9 cellular contexts compared by ENCODE assay signal in the genomic region with DNA sequence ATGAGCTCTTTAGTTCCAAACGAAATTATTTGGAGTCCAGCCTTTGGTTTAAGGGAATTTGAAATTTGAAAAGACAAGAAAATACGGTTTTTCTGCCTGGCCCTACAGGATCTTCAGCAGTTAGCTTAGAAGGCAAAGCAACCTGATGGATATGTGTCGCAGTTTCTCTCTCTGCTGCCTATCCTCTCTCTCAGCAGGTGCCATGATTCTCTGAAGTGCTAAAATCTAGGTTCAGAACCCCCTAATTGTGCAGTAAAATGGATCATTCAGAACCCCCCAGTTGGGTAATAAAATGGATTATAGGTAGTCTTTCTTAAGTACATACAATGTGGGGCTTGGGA. TPM values are rescaled to one million over a fixed set of nuclear protein-coding genes. Genes with fewer than 3 reads are reported as not detected.
DNase-seq lines count a peak whose midpoint lies in the region; ATAC-seq and TF ChIP-seq lines count a peak whose summit lies in the region.
"Had no signal": no experiment of that assay in that cellular context is flagged by ENCODE, and none has a peak within 500 bp of the region (broad histone marks: within the 10 kb centered on the region; RNA-seq: fewer than 3 reads in every experiment).

No MANE protein-coding gene starts in this region.

- ATAC-seq in GM21423 (IDR thresholded peaks at IDR 0.05; ENCODE audit: unreplicated experiment) (peak; percentile 11), sciatic nerve (no peak)

- TF ChIP-seq CTCF in AG09309 (IDR thresholded peaks at IDR 0.05; ENCODE audit: control insufficient read depth, insufficient read depth, low read depth, low read length, missing control alignments) (no peak), LNCaP clone FGC (IDR thresholded peaks at IDR 0.05; ENCODE audit: control insufficient read depth, extremely low read depth, insufficient read depth) (no peak), prostate gland (IDR thresholded peaks at IDR 0.05) (no peak)

- no peaks in the 10 kb centered on the region for H3K9me3 ChIP-seq in esophagus (ENCODE audit: control insufficient read depth in 2 of 2, insufficient read depth in 1 of 2, low read depth in 1 of 2, low read length in 1 of 2)
- no peaks in the 10 kb centered on the region for H3K9me3 ChIP-seq in prostate gland

- H3K27ac ChIP-seq in esophagus (ENCODE audit: low read depth in 2 of 2, low read length in 1 of 2) (no peak overlapping the region), prostate gland (peak overlapping the region; percentile 22 to 28)

- H3K36me3 ChIP-seq in esophagus (ENCODE audit: control insufficient read depth in 2 of 2, insufficient read depth in 2 of 2, low read length in 1 of 2) = no peaks in the 10 kb centered on the region
- H3K36me3 ChIP-seq in prostate gland = no peaks in the 10 kb centered on the region

- no peak for TF ChIP-seq POLR2A in prostate gland (IDR thresholded peaks at IDR 0.05)

- H3K27me3 ChIP-seq in esophagus (ENCODE audit: control insufficient read depth in 1 of 2, insufficient read depth in 2 of 2, low read length in 2 of 2) (no peaks in the 10 kb centered on the region), prostate gland (replicated peaks; ENCODE audit: insufficient read depth) (no peaks in the 10 kb centered on the region)

- WGBS in esophagus, 2 donors = 3 to 8% methylated on average over 3 of the region's 3 CpGs
- 10% methylated on average over 3 of the region's 3 CpGs for WGBS in prostate gland

- H3K4me1 ChIP-seq in esophagus (ENCODE audit: control insufficient read depth in 2 of 2, insufficient read depth in 2 of 2, low read length in 1 of 2) = peaks cover 0 to 6% of the 10 kb centered on the region in 2 donors
- H3K4me1 ChIP-seq in prostate gland (replicated peaks) = no peaks in the 10 kb centered on the region

- peak overlapping the region; percentile 82 for H3K4me3 ChIP-seq in AG09309 (ENCODE audit: control insufficient read depth, low read depth, low read length)
- peak overlapping the region; percentile 57 for H3K4me3 ChIP-seq in LNCaP clone FGC (ENCODE audit: low read depth, low read length)
- H3K4me3 ChIP-seq in esophagus (ENCODE audit: low read depth in 1 of 2, low read length in 2 of 2) = peak overlapping the region; percentile 69 to 71
- peak overlapping the region; percentile 47 to 52 for H3K4me3 ChIP-seq in prostate gland

- no peak for DNase-seq in AG09309 (ENCODE audit: low read depth)
- no peak for DNase-seq in LNCaP clone FGC (ENCODE audit: low read depth)
- no peak for DNase-seq in prostate gland (ENCODE audit: low spot score)
- no peak for DNase-seq in sciatic nerve (ENCODE audit: low spot score)
- DNase-seq in effector CD4-positive, alpha-beta T cell = no peak
- DNase-seq in AG08395 (ENCODE audit: low spot score) = no peak

- intact Hi-C loops in prostate gland (cut with DNase I) (no loop called here), sciatic nerve (cut with DNase I) (no loop called here)

RNA-seq across cellular contexts. Expression of a gene that starts 0.4 kb away (rescaled TPM):
- 1 to 10 TPM; 2.8 to 2.9 TPM for polyA plus RNA-seq in esophagus
- 1 to 10 TPM in 1 of 2 donors, under 1 TPM in 1; 0.46 to 3.0 TPM for total RNA-seq in prostate gland
- total RNA-seq in sciatic nerve = 0.27 TPM

RNA-seq across cellular contexts. Expression of a gene that starts 47.6 kb away (rescaled TPM):
- polyA plus RNA-seq in esophagus = under 1 TPM in 1 of 2 donors, not detected in 1; 0.01 TPM
- under 1 TPM; 0.57 to 0.91 TPM for total RNA-seq in prostate gland
- not detected for total RNA-seq in sciatic nerve
- total RNA-seq: lung microvascular endothelial cell had no signal

Comparison
In these comparisons a context has a peak if more than half of its experiments do, and no peak if none do; other contexts are left out.
1. H3K27ac ChIP-seq: peak in prostate gland (2 of 2); none in esophagus (0 of 2).
2. Peak in every context shown above with its lines, with median percentiles within 50 percentile points of each other: H3K4me3 ChIP-seq.